In genomic region chr22:35424761-35425160, GRCh38 we compare ENCODE assay signal across 18 cellular contexts.
"Had no signal": no experiment of that assay in that cellular context is flagged by ENCODE, and none has a peak within 500 bp of the region (broad histone marks: within the 10 kb centered on the region; RNA-seq: fewer than 3 reads in every experiment).

No MANE protein-coding gene starts in this region.

- H3K27ac Mint-ChIP-seq: activated CD4-positive, alpha-beta memory T cell treated with anti-CD3 and anti-CD28 coated beads for 36 hours; activated CD8-positive, alpha-beta memory T cell treated with anti-CD3 and anti-CD28 coated beads, Interleukin-2, amount 10 ng/mL, durations not matched to agents 7 days and 5 days; activated naive CD8-positive, alpha-beta T cell treated with anti-CD3 and anti-CD28 coated beads for 36 hours had no signal

- ATAC-seq: activated CD8-positive, alpha-beta memory T cell treated with anti-CD3 and anti-CD28 coated beads, Interleukin-2, amount 10 ng/mL, durations not matched to agents 7 days and 5 days; heart left ventricle; naive thymus-derived CD8-positive, alpha-beta T cell; right cardiac atrium had no signal

- H3K27me3 Mint-ChIP-seq: activated CD4-positive, alpha-beta memory T cell treated with anti-CD3 and anti-CD28 coated beads for 36 hours; activated CD8-positive, alpha-beta memory T cell treated with anti-CD3 and anti-CD28 coated beads, Interleukin-2, amount 10 ng/mL, durations not matched to agents 7 days and 5 days; activated naive CD8-positive, alpha-beta T cell treated with anti-CD3 and anti-CD28 coated beads for 36 hours; naive thymus-derived CD8-positive, alpha-beta T cell had no signal

- H3K36me3 ChIP-seq: uterus had no signal

- H3K27ac ChIP-seq: heart left ventricle, SJSA1, uterus had no signal

- H3K4me3 ChIP-seq: heart left ventricle, SJSA1, uterus had no signal

- H3K4me1 ChIP-seq: heart left ventricle, SJSA1, uterus had no signal

- DNase-seq: activated CD4-positive, alpha-beta memory T cell treated with anti-CD3 and anti-CD28 coated beads for 36 hours; activated CD8-positive, alpha-beta memory T cell treated with anti-CD3 and anti-CD28 coated beads, Interleukin-2, amount 10 ng/mL, durations not matched to agents 7 days and 5 days; activated effector memory CD4-positive, alpha-beta T cell treated with anti-CD3 and anti-CD28 coated beads, Interleukin-2, amount 50 U/mL, for 16 hours; activated naive CD8-positive, alpha-beta T cell treated with anti-CD3 and anti-CD28 coated beads for 36 hours; activated T-cell treated with anti-CD3 and anti-CD28 coated beads, Interleukin-2, amount 50 U/mL, for 1 hour; aorta; heart left ventricle; immature natural killer cell; left colon; mammary epithelial cell; nucleus accumbens; small intestine; SW 1271; T-helper 9 cell; uterus had no signal

- H3K27me3 ChIP-seq: heart left ventricle, SJSA1, uterus had no signal

- H3K4me1 Mint-ChIP-seq: naive thymus-derived CD8-positive, alpha-beta T cell had no signal

- H3K9me3 ChIP-seq: heart left ventricle, SJSA1, uterus had no signal

- H3K9me3 Mint-ChIP-seq: activated CD4-positive, alpha-beta memory T cell treated with anti-CD3 and anti-CD28 coated beads for 36 hours; activated naive CD8-positive, alpha-beta T cell treated with anti-CD3 and anti-CD28 coated beads for 36 hours; immature natural killer cell; naive thymus-derived CD8-positive, alpha-beta T cell had no signal

- H3K4me3 Mint-ChIP-seq: activated CD4-positive, alpha-beta memory T cell treated with anti-CD3 and anti-CD28 coated beads for 36 hours; activated CD8-positive, alpha-beta memory T cell treated with anti-CD3 and anti-CD28 coated beads, Interleukin-2, amount 10 ng/mL, durations not matched to agents 7 days and 5 days; activated naive CD8-positive, alpha-beta T cell treated with anti-CD3 and anti-CD28 coated beads for 36 hours; immature natural killer cell; naive thymus-derived CD8-positive, alpha-beta T cell had no signal
